In genomic region chr16:87765776-87766484, GRCh38 we compare ENCODE assay signal across 1 cellular context.
TF ChIP-seq lines count a peak whose summit lies in the region.

KLHDC4 (minus strand) TSS chr16:87765986; CDS start chr16:87765890, 96 bp downstream.

TF ChIP-seq in HepG2, 621 proteins besides CTCF, POLR2A, EP300 and RAD21 (continued from another document and continues in another):
- peak; percentile 93 for TF ChIP-seq THAP9 (CRISPR knock-in tag; IDR thresholded peaks at IDR 0.05; ENCODE audit: borderline replicate concordance)
- no peak; the same call in 1 of the 2 replicates for TF ChIP-seq ZNF616 (CRISPR knock-in tag; IDR thresholded peaks at IDR 0.05; ENCODE audit: low read depth)
- 0 out of 2 replicates have a peak, but pooled peaks have one; percentile 66 for TF ChIP-seq ZNF761 (CRISPR knock-in tag; conservative IDR thresholded peaks at IDR 0.05)
- TF ChIP-seq TRIM22 (IDR thresholded peaks at IDR 0.05) = no peak
- TF ChIP-seq ZNF552 (CRISPR knock-in tag; IDR thresholded peaks at IDR 0.05; ENCODE audit: borderline replicate concordance) = no peak; the same call in 1 of the 2 replicates
- no peak; the same call in 1 of the 2 replicates for TF ChIP-seq SOX13 (IDR thresholded peaks at IDR 0.05)
- TF ChIP-seq SOX13 (CRISPR knock-in tag; conservative IDR thresholded peaks at IDR 0.05 in 1 of 2, IDR thresholded peaks at IDR 0.05 in 1 of 2) = no peak; a peak in 2 of 4 replicates
- TF ChIP-seq REXO4 (CRISPR knock-in tag; IDR thresholded peaks at IDR 0.05; ENCODE audit: borderline replicate concordance) = no peak
- 0 out of 2 replicates have a peak, but pooled peaks have one; percentile 33 for TF ChIP-seq ZNF232 (CRISPR knock-in tag; IDR thresholded peaks at IDR 0.05; ENCODE audit: borderline replicate concordance)
- TF ChIP-seq AFF4 (CRISPR knock-in tag; IDR thresholded peaks at IDR 0.05) = peak; percentile 62; the same call in 1 of the 2 replicates
- TF ChIP-seq ZNF382 (CRISPR knock-in tag; IDR thresholded peaks at IDR 0.05; ENCODE audit: borderline replicate concordance) = no peak
- TF ChIP-seq SP2 (CRISPR knock-in tag; IDR thresholded peaks at IDR 0.05) = peak; percentile 79
- TF ChIP-seq NCOA2 (CRISPR knock-in tag; IDR thresholded peaks at IDR 0.05) = peak; percentile 57; the same call in 1 of the 2 replicates
- TF ChIP-seq ZNF839 (CRISPR knock-in tag; IDR thresholded peaks at IDR 0.05; ENCODE audit: borderline replicate concordance) = peak; percentile 94
- peak; percentile 72 for TF ChIP-seq NRL (CRISPR knock-in tag; IDR thresholded peaks at IDR 0.05; ENCODE audit: borderline replicate concordance)
- peak; percentile 86 for TF ChIP-seq ERF (CRISPR knock-in tag; IDR thresholded peaks at IDR 0.05)
- TF ChIP-seq ZNF33B (CRISPR knock-in tag; IDR thresholded peaks at IDR 0.05) = no peak
- TF ChIP-seq NR2C2 (CRISPR knock-in tag; IDR thresholded peaks at IDR 0.05; ENCODE audit: borderline replicate concordance) = peak; percentile 89
- no peak for TF ChIP-seq ATRX (CRISPR knock-in tag; IDR thresholded peaks at IDR 0.05; ENCODE audit: borderline replicate concordance)
- no peak for TF ChIP-seq ZFP90 (CRISPR knock-in tag; IDR thresholded peaks at IDR 0.05; ENCODE audit: borderline replicate concordance)
- 0 out of 2 replicates have a peak, but pooled peaks have one; percentile 5 for TF ChIP-seq CEBPG (CRISPR knock-in tag; IDR thresholded peaks at IDR 0.05)
- peak; percentile 46 for TF ChIP-seq GATAD2A (CRISPR knock-in tag; IDR thresholded peaks at IDR 0.05)
- peak; percentile 83; the same call in 1 of the 2 replicates for TF ChIP-seq TFDP1 (CRISPR knock-in tag; IDR thresholded peaks at IDR 0.05; ENCODE audit: borderline replicate concordance)
- TF ChIP-seq NR2F1 (CRISPR knock-in tag; IDR thresholded peaks at IDR 0.05) = no peak
- no peak for TF ChIP-seq RARG (CRISPR knock-in tag; IDR thresholded peaks at IDR 0.05; ENCODE audit: low read depth)
- peak; percentile 85; the same call in 1 of the 2 replicates for TF ChIP-seq ZFYVE20 (CRISPR knock-in tag; IDR thresholded peaks at IDR 0.05; ENCODE audit: borderline replicate concordance, low read depth)
- peak; percentile 82 for TF ChIP-seq ZSCAN5A (CRISPR knock-in tag; IDR thresholded peaks at IDR 0.05; ENCODE audit: borderline replicate concordance)
- no peak; the same call in 1 of the 2 replicates for TF ChIP-seq ZNF30 (CRISPR knock-in tag; IDR thresholded peaks at IDR 0.05)
- TF ChIP-seq ARNTL (CRISPR knock-in tag; IDR thresholded peaks at IDR 0.05) = no peak
- TF ChIP-seq ZNF709 (CRISPR knock-in tag; IDR thresholded peaks at IDR 0.05) = no peak
- 0 out of 2 replicates have a peak, but pooled peaks have one; percentile 42 for TF ChIP-seq ZNF512 (CRISPR knock-in tag; IDR thresholded peaks at IDR 0.05)
- peak; percentile 75; the same call in 1 of the 2 replicates for TF ChIP-seq ZNF772 (CRISPR knock-in tag; IDR thresholded peaks at IDR 0.05)
- TF ChIP-seq HNRNPK (IDR thresholded peaks at IDR 0.05; ENCODE audit: low read depth, low read length, poor library complexity, severe bottlenecking) = peak; percentile 38
- TF ChIP-seq ZNF136 (CRISPR knock-in tag; IDR thresholded peaks at IDR 0.05; ENCODE audit: low read depth) = peak; percentile 80
- TF ChIP-seq ZBTB4 (CRISPR knock-in tag; IDR thresholded peaks at IDR 0.05; ENCODE audit: borderline replicate concordance) = peak; percentile 61
- TF ChIP-seq ZNF543 (CRISPR knock-in tag; IDR thresholded peaks at IDR 0.05) = peak; percentile 78
- peak; percentile 86; the same call in 1 of the 2 replicates for TF ChIP-seq ZBTB3 (CRISPR knock-in tag; IDR thresholded peaks at IDR 0.05; ENCODE audit: borderline replicate concordance, low read depth)
- TF ChIP-seq SRSF9 (IDR thresholded peaks at IDR 0.05; ENCODE audit: borderline replicate concordance, insufficient read depth, low read depth, low read length, poor library complexity, severe bottlenecking) = no peak
- peak; percentile 87; the same call in 1 of the 2 replicates for TF ChIP-seq POGK (CRISPR knock-in tag; conservative IDR thresholded peaks at IDR 0.05)
- peak; percentile 18 for TF ChIP-seq SKI (IDR thresholded peaks at IDR 0.05; ENCODE audit: partially characterized antibody)
- no peak for TF ChIP-seq ZNF207 (IDR thresholded peaks at IDR 0.05; ENCODE audit: borderline replicate concordance)
- TF ChIP-seq ZIK1 (CRISPR knock-in tag; IDR thresholded peaks at IDR 0.05; ENCODE audit: borderline replicate concordance, low read depth) = 0 out of 2 replicates have a peak, but pooled peaks have one; percentile 75
- TF ChIP-seq ZNF703 (CRISPR knock-in tag; IDR thresholded peaks at IDR 0.05; ENCODE audit: borderline replicate concordance) = no peak
- no peak for TF ChIP-seq ZSCAN22 (CRISPR knock-in tag; IDR thresholded peaks at IDR 0.05)
- no peak for TF ChIP-seq ZNF460 (CRISPR knock-in tag; IDR thresholded peaks at IDR 0.05; ENCODE audit: borderline replicate concordance)
- TF ChIP-seq ZBTB20 (CRISPR knock-in tag; IDR thresholded peaks at IDR 0.05; ENCODE audit: borderline replicate concordance, low read depth) = peak; percentile 66; the same call in 1 of the 2 replicates
- no peak for TF ChIP-seq MBNL3 (CRISPR knock-in tag; conservative IDR thresholded peaks at IDR 0.05)
- peak; percentile 62 for TF ChIP-seq JARID2 (CRISPR knock-in tag; IDR thresholded peaks at IDR 0.05; ENCODE audit: insufficient replicate concordance)
- peak; percentile 36; the same call in 1 of the 2 replicates for TF ChIP-seq RFXAP (CRISPR knock-in tag; IDR thresholded peaks at IDR 0.05; ENCODE audit: borderline replicate concordance)
